Comparison of ENCODE assay signal across 1 cellular context in the genomic region with DNA sequence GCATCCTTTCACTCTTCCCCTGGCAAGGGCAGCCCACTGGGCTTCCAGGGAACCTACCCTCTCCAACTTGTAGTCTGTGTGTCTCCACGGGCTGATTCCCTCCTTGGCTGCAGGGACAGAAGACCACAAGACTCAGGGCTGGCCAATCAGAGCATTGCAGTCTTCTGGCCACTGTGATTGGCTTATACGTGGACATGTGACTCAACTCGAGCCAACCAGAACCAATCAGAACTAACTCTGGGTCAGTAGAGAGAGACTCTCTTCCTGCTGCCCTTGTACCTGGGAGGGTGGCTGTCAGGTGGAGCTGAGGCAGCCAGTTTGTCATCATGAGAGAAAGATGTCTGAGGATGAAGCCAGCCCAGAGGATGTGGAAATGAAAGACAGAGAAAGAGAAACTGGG.
TF ChIP-seq lines count a peak whose summit lies in the region.

No MANE protein-coding gene starts in this region.

TF ChIP-seq in WTC11, 78 proteins besides CTCF, POLR2A, EP300 and RAD21 (continued from another document):
- TF ChIP-seq, protein P1, sequence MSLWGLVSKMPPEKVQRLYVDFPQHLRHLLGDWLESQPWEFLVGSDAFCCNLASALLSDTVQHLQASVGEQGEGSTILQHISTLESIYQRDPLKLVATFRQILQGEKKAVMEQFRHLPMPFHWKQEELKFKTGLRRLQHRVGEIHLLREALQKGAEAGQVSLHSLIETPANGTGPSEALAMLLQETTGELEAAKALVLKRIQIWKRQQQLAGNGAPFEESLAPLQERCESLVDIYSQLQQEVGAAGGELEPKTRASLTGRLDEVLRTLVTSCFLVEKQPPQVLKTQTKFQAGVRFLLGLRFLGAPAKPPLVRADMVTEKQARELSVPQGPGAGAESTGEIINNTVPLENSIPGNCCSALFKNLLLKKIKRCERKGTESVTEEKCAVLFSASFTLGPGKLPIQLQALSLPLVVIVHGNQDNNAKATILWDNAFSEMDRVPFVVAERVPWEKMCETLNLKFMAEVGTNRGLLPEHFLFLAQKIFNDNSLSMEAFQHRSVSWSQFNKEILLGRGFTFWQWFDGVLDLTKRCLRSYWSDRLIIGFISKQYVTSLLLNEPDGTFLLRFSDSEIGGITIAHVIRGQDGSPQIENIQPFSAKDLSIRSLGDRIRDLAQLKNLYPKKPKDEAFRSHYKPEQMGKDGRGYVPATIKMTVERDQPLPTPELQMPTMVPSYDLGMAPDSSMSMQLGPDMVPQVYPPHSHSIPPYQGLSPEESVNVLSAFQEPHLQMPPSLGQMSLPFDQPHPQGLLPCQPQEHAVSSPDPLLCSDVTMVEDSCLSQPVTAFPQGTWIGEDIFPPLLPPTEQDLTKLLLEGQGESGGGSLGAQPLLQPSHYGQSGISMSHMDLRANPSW (CRISPR knock-in tag; conservative IDR thresholded peaks at IDR 0.05; ENCODE audit: low read depth) = no peak
